In the genomic region with DNA sequence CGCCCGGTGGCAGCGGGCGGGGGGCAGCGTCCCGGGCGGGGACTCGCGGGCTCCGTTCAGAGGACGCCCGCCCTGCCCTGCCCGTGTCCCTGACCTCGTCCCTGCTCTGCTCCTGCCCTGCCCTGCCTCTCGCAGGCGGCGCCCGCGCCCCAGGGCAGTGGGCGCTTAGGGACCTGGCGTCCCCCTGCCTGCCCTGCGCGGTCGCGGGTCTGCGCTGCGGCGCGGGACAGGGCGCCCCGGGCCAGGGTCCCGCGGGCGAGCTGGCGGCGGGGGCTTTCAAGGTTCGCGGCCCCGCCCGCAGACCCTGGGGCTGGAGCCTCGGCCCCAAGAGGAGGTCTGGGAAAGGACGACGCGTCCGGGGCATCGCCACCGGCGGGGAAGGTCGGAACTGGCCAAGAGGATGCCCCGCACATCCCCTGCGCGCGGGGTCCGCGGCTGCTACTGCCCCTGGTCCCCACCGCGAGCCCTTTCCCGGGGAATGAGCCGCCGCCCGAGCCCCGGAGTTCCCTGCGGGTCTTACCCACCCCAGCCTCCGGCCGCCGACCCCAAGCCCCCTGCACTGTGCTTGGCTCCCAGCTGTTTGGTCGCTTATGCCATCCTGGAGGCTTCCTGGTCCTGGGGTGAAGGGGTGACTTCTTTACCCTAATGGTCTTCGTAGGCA, we compare ENCODE assay signal across 8 cellular contexts. TPM values are rescaled to one million over a fixed set of nuclear protein-coding genes. Genes with fewer than 3 reads are reported as not detected.
A peak's percentile ranks its signal among the peaks of the same experiment; 100 is the strongest.
DNase-seq lines count a peak whose midpoint lies in the region; ATAC-seq and TF ChIP-seq lines count a peak whose summit lies in the region.

No MANE protein-coding gene starts in this region.

- H3K27ac ChIP-seq in temporal lobe (ENCODE audit: low read depth, low read length), result peak overlapping the region; percentile 61

- DNase-seq in AG09309 (ENCODE audit: low read depth), result no peak
- DNase-seq in astrocyte of the cerebellum (ENCODE audit: low read depth), result no peak
- DNase-seq in left lobe of liver (ENCODE audit: low spot score), result no peak
- DNase-seq in NCI-H524 treated with DMSO at 0.1 percent for 48 hours (lab: John Stamatoyannopoulos, UW), result no peak

- peak overlapping the region; percentile 22 for H3K4me3 ChIP-seq in AG09309 (ENCODE audit: control insufficient read depth, low read depth, low read length)
- peak overlapping the region; percentile 78 for H3K4me3 ChIP-seq in astrocyte of the cerebellum (ENCODE audit: low read depth, low read length)

- in situ Hi-C loops in astrocyte of the cerebellum (cut with HindIII; ENCODE audit: low sequenced_read_pairs), result loop anchor here (10.0 kb wide), 1 partner anchor 107 kb away; no protein-coding TSS in a partner anchor

- ATAC-seq in GM19043 (IDR thresholded peaks at IDR 0.05; ENCODE audit: low read depth, unreplicated experiment) (peak; percentile 14), HG03571 (IDR thresholded peaks at IDR 0.05; ENCODE audit: unreplicated experiment) (peak; percentile 32), left lobe of liver (peak; percentile 66), GM21360 (IDR thresholded peaks at IDR 0.05; ENCODE audit: unreplicated experiment) (no peak)

- TF ChIP-seq CTCF in AG09309 (IDR thresholded peaks at IDR 0.05; ENCODE audit: control insufficient read depth, insufficient read depth, low read depth, low read length, missing control alignments), result no peak
- TF ChIP-seq CTCF in astrocyte of the cerebellum (IDR thresholded peaks at IDR 0.05; ENCODE audit: low read depth, low read length, missing control alignments), result no peak

RNA-seq across cellular contexts. Expression of a gene that starts 0.7 kb away (rescaled TPM):
- total RNA-seq in left lobe of liver (3.2 TPM), temporal lobe (36.9 TPM)

RNA-seq across cellular contexts. Expression of a gene that starts 40.3 kb away (rescaled TPM):
- total RNA-seq in left lobe of liver (1.6 TPM), temporal lobe (2.0 TPM)

RNA-seq across cellular contexts. Expression of a gene that starts 52.2 kb away (rescaled TPM):
- total RNA-seq in left lobe of liver (3.2 TPM), temporal lobe (7.9 TPM)
